Comparison of ENCODE assay signal across 15 cellular contexts in the genomic region with DNA sequence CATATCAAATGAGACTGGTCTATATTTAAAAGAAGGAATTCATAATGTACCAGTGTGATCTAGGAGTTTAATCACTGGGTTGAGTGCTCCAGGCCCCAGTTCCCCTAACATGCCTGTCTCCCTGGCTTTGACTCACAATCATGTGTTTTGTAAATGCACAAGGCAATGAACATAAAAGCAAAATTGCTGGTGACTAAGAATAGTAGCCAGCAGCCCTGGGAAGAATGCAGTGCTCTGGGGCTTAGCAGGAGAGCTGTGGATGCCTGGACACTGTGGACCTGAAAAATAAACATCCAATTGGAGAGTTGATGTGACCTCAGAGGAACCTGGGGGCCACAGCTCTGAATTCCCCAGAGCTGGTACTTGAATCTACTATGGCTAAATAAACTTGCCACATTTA. TPM values are rescaled to one million over a fixed set of nuclear protein-coding genes. Genes with fewer than 3 reads are reported as not detected.
DNase-seq lines count a peak whose midpoint lies in the region; ATAC-seq and TF ChIP-seq lines count a peak whose summit lies in the region.
"Had no signal": no experiment of that assay in that cellular context is flagged by ENCODE, and none has a peak within 500 bp of the region (broad histone marks: within the 10 kb centered on the region; RNA-seq: fewer than 3 reads in every experiment).

No MANE protein-coding gene starts in this region.

- TF ChIP-seq CTCF in brain microvascular endothelial cell (IDR thresholded peaks at IDR 0.05; ENCODE audit: low read depth, low read length, missing control alignments), result no peak
- TF ChIP-seq CTCF in right atrium auricular region (IDR thresholded peaks at IDR 0.05), result no peak
- TF ChIP-seq CTCF in Caco-2 (IDR thresholded peaks at IDR 0.05; ENCODE audit: insufficient read depth in 1 of 2, low read depth in 1 of 2, low read length in 1 of 2, severe bottlenecking in 1 of 2, unreplicated experiment in 1 of 2), result no peak

- in situ Hi-C loops in brain microvascular endothelial cell (cut with HindIII; ENCODE audit: low pct_ligation_motif_present, low sequenced_read_pairs), result no loop called here

- H3K9me3 ChIP-seq in right atrium auricular region, result no peaks in the 10 kb centered on the region
- H3K9me3 ChIP-seq in Caco-2, result no peaks in the 10 kb centered on the region
- H3K9me3 ChIP-seq: ascending aorta had no signal

- H3K4me1 ChIP-seq in right atrium auricular region, result peaks cover 0 to 6% of the 10 kb centered on the region in 2 donors
- H3K4me1 ChIP-seq in Caco-2, result no peaks in the 10 kb centered on the region
- H3K4me1 ChIP-seq: ascending aorta had no signal

- H3K4me3 ChIP-seq in brain microvascular endothelial cell (ENCODE audit: low read depth, low read length), result no peak overlapping the region
- H3K4me3 ChIP-seq in right atrium auricular region, result no peak overlapping the region
- H3K4me3 ChIP-seq in Caco-2 (ENCODE audit: low read depth, low read length), result no peak overlapping the region
- H3K4me3 ChIP-seq: ascending aorta had no signal

- H3K4me3 Mint-ChIP-seq in Caco-2 (ENCODE audit: unreplicated experiment), result no peak overlapping the region
- H3K4me3 Mint-ChIP-seq: endodermal cell; stimulated activated naive B cell treated with anti-CD40 and anti-IgM and Interleukin-4, amounts not matched to agents 10 μg/mL and 1 μg/mL and 100 μg/mL, for 72 hours had no signal

- no peak overlapping the region for H3K27ac Mint-ChIP-seq in Caco-2 (ENCODE audit: unreplicated experiment)
- H3K27ac Mint-ChIP-seq: endodermal cell; stimulated activated naive B cell treated with anti-CD40 and anti-IgM and Interleukin-4, amounts not matched to agents 10 μg/mL and 1 μg/mL and 100 μg/mL, for 72 hours had no signal

- H3K27me3 Mint-ChIP-seq in Caco-2 (ENCODE audit: insufficient read depth, unreplicated experiment), result peaks cover 3% of the 10 kb centered on the region

- H3K4me1 Mint-ChIP-seq in Caco-2 (ENCODE audit: low read depth, unreplicated experiment), result no peaks in the 10 kb centered on the region
- H3K4me1 Mint-ChIP-seq: endodermal cell; stimulated activated naive B cell treated with anti-CD40 and anti-IgM and Interleukin-4, amounts not matched to agents 10 μg/mL and 1 μg/mL and 100 μg/mL, for 72 hours had no signal

- H3K27ac ChIP-seq in brain microvascular endothelial cell, result no peak overlapping the region
- H3K27ac ChIP-seq in right atrium auricular region, result peak overlapping the region; percentile 8 to 36
- H3K27ac ChIP-seq: ascending aorta had no signal

- ATAC-seq in GM21381 (IDR thresholded peaks at IDR 0.05; ENCODE audit: unreplicated experiment), result no peak
- ATAC-seq: stimulated activated naive B cell treated with anti-CD40 and anti-IgM and Interleukin-4, amounts not matched to agents 10 μg/mL and 1 μg/mL and 100 μg/mL, for 72 hours had no signal

- H3K27me3 ChIP-seq in brain microvascular endothelial cell (replicated peaks) (no peaks in the 10 kb centered on the region), right atrium auricular region (no peaks in the 10 kb centered on the region), Caco-2 (replicated peaks; ENCODE audit: control insufficient read depth, insufficient read depth, low read length) (no peaks in the 10 kb centered on the region)
- H3K27me3 ChIP-seq: ascending aorta had no signal

- POLR2A ChIA-PET in Caco-2 (lab: Charles Lee), result no interaction called here

- intact Hi-C loops in Caco-2 (cut with micrococcal nuclease; ENCODE audit: unreplicated experiment), result no loop called here

- no peaks in the 10 kb centered on the region for H3K9me3 Mint-ChIP-seq in Caco-2 (ENCODE audit: unreplicated experiment)
- H3K9me3 Mint-ChIP-seq: endodermal cell; stimulated activated naive B cell treated with anti-CD40 and anti-IgM and Interleukin-4, amounts not matched to agents 10 μg/mL and 1 μg/mL and 100 μg/mL, for 72 hours had no signal

- no TSS peak for BruUV-seq in Caco-2 (replicated peaks; lab: Mats Ljungman, UMichigan)

- no peaks in the 10 kb centered on the region for H3K36me3 Mint-ChIP-seq in Caco-2 (ENCODE audit: insufficient read depth, unreplicated experiment)
- H3K36me3 Mint-ChIP-seq: stimulated activated naive B cell treated with anti-CD40 and anti-IgM and Interleukin-4, amounts not matched to agents 10 μg/mL and 1 μg/mL and 100 μg/mL, for 72 hours had no signal

- CTCF ChIA-PET in Caco-2 (lab: Charles Lee), result no interaction called here

- no peaks in the 10 kb centered on the region for H3K36me3 ChIP-seq in brain microvascular endothelial cell (replicated peaks)
- no peaks in the 10 kb centered on the region for H3K36me3 ChIP-seq in right atrium auricular region
- no peaks in the 10 kb centered on the region for H3K36me3 ChIP-seq in Caco-2 (ENCODE audit: control insufficient read depth, insufficient read depth, low read length)
- H3K36me3 ChIP-seq: ascending aorta had no signal

- DNase-seq in AG20443 (ENCODE audit: low spot score) (peak; percentile 37), HT1080 (ENCODE audit: low read depth) (peak; percentile 31), brain microvascular endothelial cell (peak; percentile 53), right atrium auricular region (ENCODE audit: low spot score) (no peak), Caco-2 (no peak), iPS-NIHi7 (ENCODE audit: extremely low spot score) (no peak)
- no peak for DNase-seq in stimulated activated CD4-positive, alpha-beta T cell treated with anti-CD3 and anti-CD28 coated beads, Interleukin-2, amount 100 ng/mL, for 48 hours
- DNase-seq: endodermal cell; stimulated activated CD4-positive, alpha-beta T cell treated with anti-CD3 and anti-CD28 coated beads, Interleukin-4, amount 100 ng/mL, for 4 hours; stimulated activated naive B cell treated with anti-CD40 and anti-IgM and Interleukin-4, amounts not matched to agents 10 μg/mL and 1 μg/mL and 100 μg/mL, for 72 hours; T-helper 2 cell had no signal

RNA-seq across cellular contexts. Expression of gene SYNPR, which starts 50.3 kb away (rescaled TPM):
- total RNA-seq in HT1080 (2014; rRNA removed; shearing (Covaris generic)), result not detected in 2 replicates
- not detected in 2 replicates for polyA plus RNA-seq in HT1080 (2015; cell fraction: cytosol; rRNA removed)
- polyA plus RNA-seq in HT1080 (2015; cell fraction: nucleus; rRNA removed), result not detected in 2 replicates
- total RNA-seq in right atrium auricular region, result 1 to 10 TPM; 2.7 to 8.3 TPM
- not detected in 2 replicates for total RNA-seq in Caco-2 (2022)
- total RNA-seq: ascending aorta, endodermal cell, mesenteric fat pad, NCI-H460 had no signal

Comparison
In these comparisons a context has a peak if more than half of its experiments do, and no peak if none do; other contexts are left out.
1. DNase-seq: peak in AG20443 (single experiment), HT1080 (single experiment) and brain microvascular endothelial cell (single experiment); none in right atrium auricular region (single experiment), Caco-2 (0 of 2), stimulated activated CD4-positive, alpha-beta T cell treated with anti-CD3 and anti-CD28 coated beads, Interleukin-2, amount 100 ng/mL, for 48 hours (0 of 2) and iPS-NIHi7 (single experiment).